In genomic region chr2:133936096-133936495, GRCh38 we compare ENCODE assay signal across 29 cellular contexts.
"Had no signal": no experiment of that assay in that cellular context is flagged by ENCODE, and none has a peak within 500 bp of the region (broad histone marks: within the 10 kb centered on the region; RNA-seq: fewer than 3 reads in every experiment).

No MANE protein-coding gene starts in this region.

- H3K27me3 Mint-ChIP-seq: stimulated activated memory B cell treated with anti-CD40 and anti-IgM and Interleukin-4, amounts not matched to agents 10 μg/mL and 1 μg/mL and 100 μg/mL, for 72 hours; type B pancreatic cell had no signal

- H3K4me1 Mint-ChIP-seq: immature natural killer cell; mesothelial cell of epicardium; natural killer cell; nephron progenitor cell; neural progenitor cell; stimulated activated memory B cell treated with anti-CD40 and anti-IgM and Interleukin-4, amounts not matched to agents 10 μg/mL and 1 μg/mL and 100 μg/mL, for 72 hours; stimulated activated naive CD8-positive, alpha-beta T cell treated with anti-CD3 and anti-CD28 coated beads, Interleukin-15, amount 100 ng/mL, for 72 hours had no signal

- H3K36me3 ChIP-seq: left ventricle myocardium inferior, neural progenitor cell, neutrophil, right lobe of liver, tibial nerve, uterus had no signal

- FAIRE-seq: islet of Langerhans, kidney had no signal

- H3K27ac ChIP-seq: left ventricle myocardium inferior, neural progenitor cell, neutrophil, parathyroid adenoma, psoas muscle, right lobe of liver, tibial nerve, uterus had no signal

- H3K27me3 ChIP-seq: neural progenitor cell, neutrophil, right lobe of liver, tibial nerve had no signal

- H3K36me3 Mint-ChIP-seq: immature natural killer cell; mesothelial cell of epicardium; naive B cell; natural killer cell; neural progenitor cell; stimulated activated memory B cell treated with anti-CD40 and anti-IgM and Interleukin-4, amounts not matched to agents 10 μg/mL and 1 μg/mL and 100 μg/mL, for 72 hours; type B pancreatic cell had no signal

- H3K4me2 ChIP-seq: neural progenitor cell, smooth muscle cell had no signal

- H3K9ac ChIP-seq: neural progenitor cell, parathyroid adenoma had no signal

- DNase-seq: immature natural killer cell; kidney; left colon; left ventricle myocardium inferior; mesendoderm; naive B cell; natural killer cell; nephron progenitor cell; occipital lobe; psoas muscle; right lobe of liver; stimulated activated CD4-positive, alpha-beta T cell treated with anti-CD3 and anti-CD28 coated beads, Interleukin-1b, Interleukin-23, amount 100 ng/mL, for 48 hours; stimulated activated CD4-positive, alpha-beta T cell treated with anti-CD3 and anti-CD28 coated beads, Interleukin-2, amount 100 ng/mL, for 48 hours; stimulated activated CD4-positive, alpha-beta T cell treated with anti-CD3 and anti-CD28 coated beads, Interleukin-4, amount 100 ng/mL, for 4 hours; stimulated activated CD8-positive, alpha-beta memory T cell treated with anti-CD3 and anti-CD28 coated beads, Interleukin-4, amount 100 ng/mL, for 48 hours; stimulated activated naive CD4-positive, alpha-beta T cell treated with Interleukin-2 at 50 U/mL for 16 hours; stimulated activated naive CD8-positive, alpha-beta T cell treated with anti-CD3 and anti-CD28 coated beads, Interleukin-15, amount 100 ng/mL, for 72 hours; substantia nigra; uterus had no signal

- H3K4me3 ChIP-seq: left ventricle myocardium inferior, lung, neural progenitor cell, psoas muscle, right lobe of liver, smooth muscle cell, tibial nerve, uterus had no signal

- H3K9me3 Mint-ChIP-seq: immature natural killer cell; mesothelial cell of epicardium; nephron progenitor cell; neural progenitor cell; stimulated activated naive CD8-positive, alpha-beta T cell treated with anti-CD3 and anti-CD28 coated beads, Interleukin-15, amount 100 ng/mL, for 72 hours; type B pancreatic cell had no signal

- H3K4me3 Mint-ChIP-seq: immature natural killer cell; mesothelial cell of epicardium; naive B cell; natural killer cell; nephron progenitor cell; neural progenitor cell; stimulated activated memory B cell treated with anti-CD40 and anti-IgM and Interleukin-4, amounts not matched to agents 10 μg/mL and 1 μg/mL and 100 μg/mL, for 72 hours; stimulated activated naive CD8-positive, alpha-beta T cell treated with anti-CD3 and anti-CD28 coated beads, Interleukin-15, amount 100 ng/mL, for 72 hours; type B pancreatic cell had no signal

- H3K4me1 ChIP-seq: left ventricle myocardium inferior, parathyroid adenoma, psoas muscle, right lobe of liver, uterus had no signal

- ATAC-seq: left colon; natural killer cell; psoas muscle; right lobe of liver; stimulated activated memory B cell treated with anti-CD40 and anti-IgM and Interleukin-4, amounts not matched to agents 10 μg/mL and 1 μg/mL and 100 μg/mL, for 72 hours; stimulated activated naive CD8-positive, alpha-beta T cell treated with anti-CD3 and anti-CD28 coated beads, Interleukin-15, amount 100 ng/mL, for 72 hours had no signal

- H3K9me3 ChIP-seq: neutrophil, psoas muscle, right lobe of liver, tibial nerve, uterus had no signal

- H3K27ac Mint-ChIP-seq: immature natural killer cell; mesothelial cell of epicardium; naive B cell; natural killer cell; nephron progenitor cell; neural progenitor cell; stimulated activated memory B cell treated with anti-CD40 and anti-IgM and Interleukin-4, amounts not matched to agents 10 μg/mL and 1 μg/mL and 100 μg/mL, for 72 hours; stimulated activated naive CD8-positive, alpha-beta T cell treated with anti-CD3 and anti-CD28 coated beads, Interleukin-15, amount 100 ng/mL, for 72 hours; type B pancreatic cell had no signal

- H3K79me2 ChIP-seq: parathyroid adenoma had no signal

- H2AFZ ChIP-seq: neural progenitor cell, parathyroid adenoma had no signal
